ENCODE assay signal across 10 cellular contexts in genomic region chr19:13817018-13817614, GRCh38. TPM values are rescaled to one million over a fixed set of nuclear protein-coding genes. Genes with fewer than 3 reads are reported as not detected.
DNase-seq lines count a peak whose midpoint lies in the region; ATAC-seq, FAIRE-seq and TF ChIP-seq lines count a peak whose summit lies in the region.
"Had no signal": no experiment of that assay in that cellular context is flagged by ENCODE, and none has a peak within 500 bp of the region (broad histone marks: within the 10 kb centered on the region; RNA-seq: fewer than 3 reads in every experiment).

No MANE protein-coding gene starts in this region.

- no peak overlapping the region for H3K4me2 ChIP-seq in A549

- peak in 1 of 2 experiments; percentile 33 for DNase-seq in A549 (ENCODE audit: low read depth in 1 of 2, low spot score in 1 of 2)
- no peak for DNase-seq in T-helper 17 cell
- DNase-seq in iPS-NIHi7 (ENCODE audit: extremely low spot score), result peak; percentile 93
- DNase-seq in activated CD4-positive, alpha-beta memory T cell treated with anti-CD3 and anti-CD28 coated beads, Interleukin-2, amount 10 ng/mL, durations not matched to agents 7 days and 5 days, result no peak
- no peak for DNase-seq in H54 (ENCODE audit: insufficient read length, low spot score)
- DNase-seq in tibial artery, result no peak

- peak overlapping the region; percentile 74 for H3K4me3 Mint-ChIP-seq in T-helper 17 cell
- no peak overlapping the region for H3K4me3 Mint-ChIP-seq in activated CD4-positive, alpha-beta memory T cell treated with anti-CD3 and anti-CD28 coated beads, Interleukin-2, amount 10 ng/mL, durations not matched to agents 7 days and 5 days

- no peak for TF ChIP-seq EP300 in A549 (IDR thresholded peaks at IDR 0.05)

- H3K27me3 Mint-ChIP-seq in T-helper 17 cell, result no peaks in the 10 kb centered on the region
- H3K27me3 Mint-ChIP-seq in activated CD4-positive, alpha-beta memory T cell treated with anti-CD3 and anti-CD28 coated beads, Interleukin-2, amount 10 ng/mL, durations not matched to agents 7 days and 5 days, result no peaks in the 10 kb centered on the region

- TF ChIP-seq CTCF in A549 (IDR thresholded peaks at IDR 0.05), result no peak
- TF ChIP-seq CTCF in tibial artery (IDR thresholded peaks at IDR 0.05), result no peak

- no peak for TF ChIP-seq RAD21 in A549 (conservative IDR thresholded peaks at IDR 0.05 in 1 of 2, IDR thresholded peaks at IDR 0.05 in 1 of 2)

- CTCF ChIA-PET in A549 (lab: Yijun Ruan, JAX), result no interaction called here
- CTCF ChIA-PET in activated CD4-positive, alpha-beta memory T cell treated with anti-CD3 and anti-CD28 coated beads, Interleukin-2, amount 10 ng/mL, durations not matched to agents 7 days and 5 days (lab: Charles Lee), result no interaction called here

- H3K4me3 ChIP-seq in A549 (no peak overlapping the region), tibial artery (no peak overlapping the region)

- TF ChIP-seq POLR2A in A549 (IDR thresholded peaks at IDR 0.05; ENCODE audit: low read length) (no peak), H54 (IDR thresholded peaks at IDR 0.05; ENCODE audit: low read depth, low read length) (no peak)

- no peak overlapping the region for H3K27ac ChIP-seq in A549
- no peak overlapping the region for H3K27ac ChIP-seq in tibial artery
- H3K27ac ChIP-seq: HL-60 had no signal

- intact Hi-C loops in tibial artery (cut with DNase I; ENCODE audit: low total_unique reads), result no loop called here

- FAIRE-seq in A549 (lab: Jason Lieb, UNC) (no peak), H54 (lab: Jason Lieb, UNC) (no peak)

- peaks cover 17% of the 10 kb centered on the region for H3K4me1 Mint-ChIP-seq in T-helper 17 cell
- H3K4me1 Mint-ChIP-seq in activated CD4-positive, alpha-beta memory T cell treated with anti-CD3 and anti-CD28 coated beads, Interleukin-2, amount 10 ng/mL, durations not matched to agents 7 days and 5 days, result peaks cover 2% of the 10 kb centered on the region

- POLR2A ChIA-PET in A549 (lab: Yijun Ruan, JAX), result no interaction called here
- POLR2A ChIA-PET in activated CD4-positive, alpha-beta memory T cell treated with anti-CD3 and anti-CD28 coated beads, Interleukin-2, amount 10 ng/mL, durations not matched to agents 7 days and 5 days (lab: Charles Lee), result interaction anchor here (0.7 to 1.2 kb wide), 2 partner anchors 8 to 19 kb away, joined by 3 to 4 read pairs; no protein-coding TSS in a partner anchor

- H3K9me3 Mint-ChIP-seq in activated CD4-positive, alpha-beta memory T cell treated with anti-CD3 and anti-CD28 coated beads, Interleukin-2, amount 10 ng/mL, durations not matched to agents 7 days and 5 days, result no peaks in the 10 kb centered on the region

- H3K36me3 Mint-ChIP-seq in T-helper 17 cell (ENCODE audit: low read depth), result peaks cover 3% of the 10 kb centered on the region
- peaks cover 9% of the 10 kb centered on the region for H3K36me3 Mint-ChIP-seq in activated CD4-positive, alpha-beta memory T cell treated with anti-CD3 and anti-CD28 coated beads, Interleukin-2, amount 10 ng/mL, durations not matched to agents 7 days and 5 days (ENCODE audit: low read depth)

- 82% methylated on average over 9 of the region's 11 CpGs for WGBS in A549 (ENCODE audit: missing lambda C conversion rate)

- H3K4me1 ChIP-seq in A549 (no peaks in the 10 kb centered on the region), tibial artery (peaks cover 0 to 19% (median 9%) of the 10 kb centered on the region in 4 donors)

- H3K27ac Mint-ChIP-seq in T-helper 17 cell, result no peak overlapping the region
- H3K27ac Mint-ChIP-seq in activated CD4-positive, alpha-beta memory T cell treated with anti-CD3 and anti-CD28 coated beads, Interleukin-2, amount 10 ng/mL, durations not matched to agents 7 days and 5 days, result no peak overlapping the region

- H3K27me3 ChIP-seq in tibial artery, result no peaks in the 10 kb centered on the region

- H3K9me3 ChIP-seq in A549, result no peaks in the 10 kb centered on the region
- no peaks in the 10 kb centered on the region for H3K9me3 ChIP-seq in T-helper 17 cell (ENCODE audit: control insufficient read depth, low read length, poor library complexity, severe bottlenecking)
- no peaks in the 10 kb centered on the region for H3K9me3 ChIP-seq in tibial artery

- peaks cover 0 to 60% (median 23%) of the 10 kb centered on the region in 3 donors for H3K36me3 ChIP-seq in tibial artery

- ATAC-seq in A549, result peak; percentile 71 to 79
- peak; percentile 64 for ATAC-seq in HG02798 (IDR thresholded peaks at IDR 0.05; ENCODE audit: poor library complexity, unreplicated experiment)
- ATAC-seq in T-helper 17 cell, result peak; percentile 68
- ATAC-seq in HG03469 (IDR thresholded peaks at IDR 0.05; ENCODE audit: unreplicated experiment), result no peak

TF ChIP-seq in A549, 52 proteins besides CTCF, POLR2A, EP300 and RAD21:
- TF ChIP-seq HOXB13 (CRISPR knock-in tag; IDR thresholded peaks at IDR 0.05; ENCODE audit: low read depth) (no peak), ESRRA (IDR thresholded peaks at IDR 0.05; ENCODE audit: borderline replicate concordance, low read length) (no peak), SREBF2 (IDR thresholded peaks at IDR 0.05) (no peak), SMC3 (IDR thresholded peaks at IDR 0.05) (no peak)
- TF ChIP-seq, protein P1, sequence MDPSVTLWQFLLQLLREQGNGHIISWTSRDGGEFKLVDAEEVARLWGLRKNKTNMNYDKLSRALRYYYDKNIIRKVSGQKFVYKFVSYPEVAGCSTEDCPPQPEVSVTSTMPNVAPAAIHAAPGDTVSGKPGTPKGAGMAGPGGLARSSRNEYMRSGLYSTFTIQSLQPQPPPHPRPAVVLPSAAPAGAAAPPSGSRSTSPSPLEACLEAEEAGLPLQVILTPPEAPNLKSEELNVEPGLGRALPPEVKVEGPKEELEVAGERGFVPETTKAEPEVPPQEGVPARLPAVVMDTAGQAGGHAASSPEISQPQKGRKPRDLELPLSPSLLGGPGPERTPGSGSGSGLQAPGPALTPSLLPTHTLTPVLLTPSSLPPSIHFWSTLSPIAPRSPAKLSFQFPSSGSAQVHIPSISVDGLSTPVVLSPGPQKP (IDR thresholded peaks at IDR 0.05; ENCODE audit: low read depth, low read length), result no peak

RNA-seq across cellular contexts. Expression of gene ZSWIM4, which starts 21.9 kb away (rescaled TPM):
- polyA plus RNA-seq in A549 (2011; rRNA removed) (1.6 and 1.7 TPM in 2 replicates), A549 (2017; fragmentation: RNase III; extraction: RNeasy Plus Mini Kit Qiagen cat#74134 plus additional on column Dnase treatment) (3.4 to 3.9 TPM (median 3.7 TPM) in 3 replicates)
- polyA plus RNA-seq in A549 (2012; cell fraction: cytosol; rRNA removed), result 3.0 and 4.5 TPM in 2 replicates
- 6.2 and 8.3 TPM in 2 replicates for polyA plus RNA-seq in A549 (2012; cell fraction: nucleus; rRNA removed)
- polyA minus RNA-seq in A549 (2011; rRNA and poly(A)+ RNA removed), result 2.6 and 3.2 TPM in 2 replicates
- 1 to 10 TPM; 4.2 to 5.3 TPM for total RNA-seq in T-helper 17 cell
- total RNA-seq in activated CD4-positive, alpha-beta memory T cell treated with anti-CD3 and anti-CD28 coated beads, Interleukin-2, amount 10 ng/mL, durations not matched to agents 7 days and 5 days, result 10 to 100 TPM; 10.1 to 10.4 TPM

RNA-seq across cellular contexts. Expression of gene C19orf53, which starts 42.9 kb away (rescaled TPM):
- 105 and 131 TPM in 2 replicates for polyA plus RNA-seq in A549 (2011; rRNA removed)
- 250 and 295 TPM in 2 replicates for polyA plus RNA-seq in A549 (2012; cell fraction: cytosol; rRNA removed)
- polyA plus RNA-seq in A549 (2012; cell fraction: nucleus; rRNA removed), result 108 and 158 TPM in 2 replicates
- polyA plus RNA-seq in A549 (2017; fragmentation: RNase III; extraction: RNeasy Plus Mini Kit Qiagen cat#74134 plus additional on column Dnase treatment), result 143 to 146 TPM (median 144 TPM) in 3 replicates
- 111 and 148 TPM in 2 replicates for polyA minus RNA-seq in A549 (2011; rRNA and poly(A)+ RNA removed)
- total RNA-seq in T-helper 17 cell, result 10 to 100 TPM; 62.4 to 73.0 TPM
- 10 to 100 TPM; 79.4 to 83.7 TPM for total RNA-seq in activated CD4-positive, alpha-beta memory T cell treated with anti-CD3 and anti-CD28 coated beads, Interleukin-2, amount 10 ng/mL, durations not matched to agents 7 days and 5 days

RNA-seq across cellular contexts. Expression of gene MRI1, which starts 52.8 kb away (rescaled TPM):
- polyA plus RNA-seq in A549 (2011; rRNA removed) (12.2 and 12.6 TPM in 2 replicates), A549 (2017; fragmentation: RNase III; extraction: RNeasy Plus Mini Kit Qiagen cat#74134 plus additional on column Dnase treatment) (14.5 to 16.2 TPM (median 15.9 TPM) in 3 replicates)
- 18.6 and 24.9 TPM in 2 replicates for polyA plus RNA-seq in A549 (2012; cell fraction: cytosol; rRNA removed)
- 74.8 and 104 TPM in 2 replicates for polyA plus RNA-seq in A549 (2012; cell fraction: nucleus; rRNA removed)
- 12.5 and 13.6 TPM in 2 replicates for polyA minus RNA-seq in A549 (2011; rRNA and poly(A)+ RNA removed)
- total RNA-seq in T-helper 17 cell, result 10 to 100 TPM; 31.0 to 31.9 TPM
- total RNA-seq in activated CD4-positive, alpha-beta memory T cell treated with anti-CD3 and anti-CD28 coated beads, Interleukin-2, amount 10 ng/mL, durations not matched to agents 7 days and 5 days, result 10 to 100 TPM; 22.4 to 22.7 TPM

RNA-seq across cellular contexts. Expression of gene NANOS3, which starts 59.8 kb away (rescaled TPM):
- polyA plus RNA-seq in A549 (2011; rRNA removed) (0.31 and 0.53 TPM in 2 replicates), A549 (2017; fragmentation: RNase III; extraction: RNeasy Plus Mini Kit Qiagen cat#74134 plus additional on column Dnase treatment) (0.78 to 1.2 TPM (median 1.1 TPM) in 3 replicates)
- polyA plus RNA-seq in A549 (2012; cell fraction: cytosol; rRNA removed), result 0.79 and 1.8 TPM in 2 replicates
- polyA plus RNA-seq in A549 (2012; cell fraction: nucleus; rRNA removed), result 2.4 and 2.7 TPM in 2 replicates
- not detected in 2 replicates for polyA minus RNA-seq in A549 (2011; rRNA and poly(A)+ RNA removed)
- total RNA-seq in T-helper 17 cell, result 1 to 10 TPM in 1 of 2 donors, under 1 TPM in 1; 0.60 to 2.6 TPM
- under 1 TPM; 0.65 to 0.95 TPM for total RNA-seq in activated CD4-positive, alpha-beta memory T cell treated with anti-CD3 and anti-CD28 coated beads, Interleukin-2, amount 10 ng/mL, durations not matched to agents 7 days and 5 days
- total RNA-seq: epithelial cell of proximal tubule had no signal
